8 cellular contexts compared by ENCODE assay signal in the genomic region with DNA sequence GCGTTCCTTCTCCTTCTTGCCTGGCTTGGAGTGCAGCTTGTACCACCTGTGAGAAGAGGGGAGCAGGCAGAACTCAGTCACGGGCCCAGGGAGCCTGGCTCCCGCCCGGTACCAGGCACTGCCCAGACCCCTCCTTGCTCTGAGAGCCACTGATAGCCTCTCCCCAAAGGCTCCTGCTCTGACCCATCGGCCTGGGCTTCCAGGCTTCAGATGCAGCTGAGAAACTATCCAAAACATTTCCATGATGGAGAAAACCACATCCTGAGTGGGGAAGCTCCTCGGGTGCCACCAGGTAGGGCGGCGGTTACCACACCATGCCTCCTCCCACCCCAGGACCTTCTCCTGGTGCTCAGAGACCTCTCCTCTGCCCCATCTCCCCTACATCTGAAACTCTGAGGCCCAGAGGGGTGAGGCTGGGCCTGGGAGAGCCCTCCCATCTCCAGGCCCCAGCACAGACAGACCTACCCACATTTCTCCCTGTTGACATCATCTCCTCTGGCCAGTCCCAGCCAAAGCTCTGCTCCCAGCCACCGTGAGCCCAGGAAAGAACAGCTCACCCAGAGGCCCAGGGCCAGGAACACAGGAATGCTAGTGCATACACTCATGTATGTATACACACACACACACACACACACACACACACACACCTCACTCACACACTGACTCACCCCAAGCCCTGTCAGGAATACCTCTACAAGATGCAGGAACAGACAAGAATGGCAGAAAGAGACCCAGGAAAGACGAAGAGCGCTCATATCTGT. TPM values are rescaled to one million over a fixed set of nuclear protein-coding genes. Genes with fewer than 3 reads are reported as not detected.
A peak's percentile ranks its signal among the peaks of the same experiment; 100 is the strongest.
DNase-seq lines count a peak whose midpoint lies in the region; ATAC-seq and TF ChIP-seq lines count a peak whose summit lies in the region.

No MANE protein-coding gene starts in this region.

- 82 to 84% methylated on average over 11 of the region's 11 CpGs for WGBS in heart right ventricle, 2 donors

- TF ChIP-seq CTCF in WI38 (IDR thresholded peaks at IDR 0.05; ENCODE audit: low read depth, low read length) (no peak), heart right ventricle (IDR thresholded peaks at IDR 0.05) (no peak), retinal pigment epithelial cell (conservative IDR thresholded peaks at IDR 0.05; ENCODE audit: low read depth, low read length) (no peak)
- TF ChIP-seq CTCF in activated CD8-positive, alpha-beta T cell treated with anti-CD3 and anti-CD28 coated beads for 36 hours (IDR thresholded peaks at IDR 0.05) = no peak

- H3K4me1 Mint-ChIP-seq in activated CD4-positive, alpha-beta T cell treated with anti-CD3 and anti-CD28 coated beads, Interleukin-2, amount 10 ng/mL, durations not matched to agents 24 days and 14 days = peaks cover 4% of the 10 kb centered on the region
- H3K4me1 Mint-ChIP-seq in activated CD8-positive, alpha-beta T cell treated with anti-CD3 and anti-CD28 coated beads for 36 hours (ENCODE audit: low read depth) = no peaks in the 10 kb centered on the region

- POLR2A ChIA-PET in activated CD8-positive, alpha-beta T cell treated with anti-CD3 and anti-CD28 coated beads for 36 hours (lab: Charles Lee) = interaction anchor here (0.5 kb wide), 1 partner anchor 60 kb away, joined by 3 read pairs; no protein-coding TSS in a partner anchor

- no peaks in the 10 kb centered on the region for H3K27me3 Mint-ChIP-seq in activated CD4-positive, alpha-beta T cell treated with anti-CD3 and anti-CD28 coated beads, Interleukin-2, amount 10 ng/mL, durations not matched to agents 24 days and 14 days
- no peaks in the 10 kb centered on the region for H3K27me3 Mint-ChIP-seq in activated CD8-positive, alpha-beta T cell treated with anti-CD3 and anti-CD28 coated beads for 36 hours

- H3K9me3 Mint-ChIP-seq in activated CD4-positive, alpha-beta T cell treated with anti-CD3 and anti-CD28 coated beads, Interleukin-2, amount 10 ng/mL, durations not matched to agents 24 days and 14 days = no peaks in the 10 kb centered on the region
- H3K9me3 Mint-ChIP-seq in activated CD8-positive, alpha-beta T cell treated with anti-CD3 and anti-CD28 coated beads for 36 hours = no peaks in the 10 kb centered on the region

- H3K27ac Mint-ChIP-seq in activated CD4-positive, alpha-beta T cell treated with anti-CD3 and anti-CD28 coated beads, Interleukin-2, amount 10 ng/mL, durations not matched to agents 24 days and 14 days = no peak overlapping the region
- no peak overlapping the region for H3K27ac Mint-ChIP-seq in activated CD8-positive, alpha-beta T cell treated with anti-CD3 and anti-CD28 coated beads for 36 hours

- no peaks in the 10 kb centered on the region for H3K9me3 ChIP-seq in heart right ventricle

- DNase-seq in ELF-1 (ENCODE audit: low read depth, low spot score) (peak; percentile 85), heart right ventricle (peak in 1 of 2 donors; percentile 63), retinal pigment epithelial cell (ENCODE audit: low read depth) (peak; percentile 96), H7 (no peak)
- DNase-seq in activated CD4-positive, alpha-beta T cell treated with anti-CD3 and anti-CD28 coated beads, Interleukin-2, amount 10 ng/mL, durations not matched to agents 24 days and 14 days = no peak
- no peak for DNase-seq in activated CD8-positive, alpha-beta T cell treated with anti-CD3 and anti-CD28 coated beads for 36 hours

- H3K36me3 ChIP-seq in heart right ventricle (peaks cover 0 to 24% (median 10%) of the 10 kb centered on the region in 9 donors), H7 (replicated peaks; ENCODE audit: control insufficient read depth, insufficient read depth, low read length) (peaks cover 10% of the 10 kb centered on the region)

- peak overlapping the region in 6 of 10 donors; percentile 31 to 80 (median 64) for H3K27ac ChIP-seq in heart right ventricle

- no peak overlapping the region for H3K4me3 Mint-ChIP-seq in activated CD4-positive, alpha-beta T cell treated with anti-CD3 and anti-CD28 coated beads, Interleukin-2, amount 10 ng/mL, durations not matched to agents 24 days and 14 days
- H3K4me3 Mint-ChIP-seq in activated CD8-positive, alpha-beta T cell treated with anti-CD3 and anti-CD28 coated beads for 36 hours = no peak overlapping the region

- CTCF ChIA-PET in activated CD8-positive, alpha-beta T cell treated with anti-CD3 and anti-CD28 coated beads for 36 hours (lab: Charles Lee) = interaction anchor here (1.1 to 7.9 kb wide), 5 partner anchors 66 to 123 kb away, joined by 3 to 90 read pairs (median 6); no protein-coding TSS in a partner anchor

- H3K27me3 ChIP-seq in heart right ventricle (no peaks in the 10 kb centered on the region), H7 (ENCODE audit: control insufficient read depth, insufficient read depth, low read length) (no peaks in the 10 kb centered on the region)

- H3K4me3 ChIP-seq in WI38 (ENCODE audit: low read depth, low read length) = peak overlapping the region; percentile 33; the same call in 1 of the 2 replicates
- H3K4me3 ChIP-seq in heart right ventricle = no peak overlapping the region
- peak overlapping the region; percentile 1 for H3K4me3 ChIP-seq in retinal pigment epithelial cell (ENCODE audit: low read length)
- no peak overlapping the region for H3K4me3 ChIP-seq in H7 (ENCODE audit: insufficient read depth, low read depth, low read length)

- peaks cover 1% of the 10 kb centered on the region for H3K36me3 Mint-ChIP-seq in activated CD4-positive, alpha-beta T cell treated with anti-CD3 and anti-CD28 coated beads, Interleukin-2, amount 10 ng/mL, durations not matched to agents 24 days and 14 days (ENCODE audit: low read depth)
- H3K36me3 Mint-ChIP-seq in activated CD8-positive, alpha-beta T cell treated with anti-CD3 and anti-CD28 coated beads for 36 hours (ENCODE audit: low read depth) = no peaks in the 10 kb centered on the region

- H3K4me1 ChIP-seq in heart right ventricle = peaks cover 11 to 90% (median 48%) of the 10 kb centered on the region in 9 donors

- peak; percentile 70 to 90 (median 76) for ATAC-seq in heart right ventricle
- no peak for ATAC-seq in HG03045 (IDR thresholded peaks at IDR 0.05; ENCODE audit: unreplicated experiment)
- ATAC-seq in activated CD8-positive, alpha-beta T cell treated with anti-CD3 and anti-CD28 coated beads for 36 hours = no peak

- intact Hi-C loops in heart right ventricle (cut with DNase I) = loop anchor here in 8 of 10 donors (5.0 to 10.0 kb wide), 4 partner anchors 68 to 195 kb away; no protein-coding TSS in a partner anchor
- intact Hi-C loops in activated CD4-positive, alpha-beta T cell treated with anti-CD3 and anti-CD28 coated beads, Interleukin-2, amount 10 ng/mL, durations not matched to agents 24 days and 14 days (cut with micrococcal nuclease) = no loop called here
- intact Hi-C loops in activated CD8-positive, alpha-beta T cell treated with anti-CD3 and anti-CD28 coated beads for 36 hours (cut with micrococcal nuclease) = no loop called here

RNA-seq across cellular contexts. Expression of a gene that starts 17.9 kb away (rescaled TPM):
- 10 to 100 TPM in 5 of 10 donors, 1 to 10 TPM in 5; 7.3 to 11.8 (median 10.0) TPM for total RNA-seq in heart right ventricle
- polyA plus RNA-seq in heart right ventricle = 1 to 10 TPM; 4.4 to 9.5 TPM
- 19.4 and 23.9 TPM in 2 replicates for total RNA-seq in H7 (2014; rRNA removed; shearing (Covaris generic))
- total RNA-seq in activated CD4-positive, alpha-beta T cell treated with anti-CD3 and anti-CD28 coated beads, Interleukin-2, amount 10 ng/mL, durations not matched to agents 24 days and 14 days = 11.6 and 14.1 TPM in 2 replicates
- 1 to 10 TPM; 7.4 to 9.6 TPM for total RNA-seq in activated CD8-positive, alpha-beta T cell treated with anti-CD3 and anti-CD28 coated beads for 36 hours

RNA-seq across cellular contexts. Expression of a gene that starts 23.3 kb away (rescaled TPM):
- total RNA-seq in heart right ventricle = 10 to 100 TPM; 16.3 to 30.4 (median 22.3) TPM
- 10 to 100 TPM in 1 of 2 donors, 1 to 10 TPM in 1; 6.8 to 25.2 TPM for polyA plus RNA-seq in heart right ventricle
- 12.4 and 16.7 TPM in 2 replicates for total RNA-seq in H7 (2014; rRNA removed; shearing (Covaris generic))
- 13.4 and 13.8 TPM in 2 replicates for total RNA-seq in activated CD4-positive, alpha-beta T cell treated with anti-CD3 and anti-CD28 coated beads, Interleukin-2, amount 10 ng/mL, durations not matched to agents 24 days and 14 days
- 1 to 10 TPM; 9.0 to 9.7 TPM for total RNA-seq in activated CD8-positive, alpha-beta T cell treated with anti-CD3 and anti-CD28 coated beads for 36 hours

Comparison
In these comparisons a context has a peak if more than half of its experiments do, and no peak if none do; other contexts are left out.
1. DNase-seq: peak in ELF-1 (single experiment) and retinal pigment epithelial cell (single experiment); none in H7 (single experiment), activated CD4-positive, alpha-beta T cell treated with anti-CD3 and anti-CD28 coated beads, Interleukin-2, amount 10 ng/mL, durations not matched to agents 24 days and 14 days (single experiment) and activated CD8-positive, alpha-beta T cell treated with anti-CD3 and anti-CD28 coated beads for 36 hours (single experiment).
2. H3K4me3 ChIP-seq: peak in WI38 (single experiment) and retinal pigment epithelial cell (single experiment); none in heart right ventricle (0 of 10) and H7 (single experiment).
3. ATAC-seq: peak in heart right ventricle (8 of 8); none in HG03045 (single experiment) and activated CD8-positive, alpha-beta T cell treated with anti-CD3 and anti-CD28 coated beads for 36 hours (single experiment).
4. intact Hi-C loops: an anchor here in heart right ventricle (5.0 to 10.0 kb wide); none called in activated CD4-positive, alpha-beta T cell treated with anti-CD3 and anti-CD28 coated beads, Interleukin-2, amount 10 ng/mL, durations not matched to agents 24 days and 14 days and activated CD8-positive, alpha-beta T cell treated with anti-CD3 and anti-CD28 coated beads for 36 hours.